8 cellular contexts compared by ENCODE assay signal in the genomic region with DNA sequence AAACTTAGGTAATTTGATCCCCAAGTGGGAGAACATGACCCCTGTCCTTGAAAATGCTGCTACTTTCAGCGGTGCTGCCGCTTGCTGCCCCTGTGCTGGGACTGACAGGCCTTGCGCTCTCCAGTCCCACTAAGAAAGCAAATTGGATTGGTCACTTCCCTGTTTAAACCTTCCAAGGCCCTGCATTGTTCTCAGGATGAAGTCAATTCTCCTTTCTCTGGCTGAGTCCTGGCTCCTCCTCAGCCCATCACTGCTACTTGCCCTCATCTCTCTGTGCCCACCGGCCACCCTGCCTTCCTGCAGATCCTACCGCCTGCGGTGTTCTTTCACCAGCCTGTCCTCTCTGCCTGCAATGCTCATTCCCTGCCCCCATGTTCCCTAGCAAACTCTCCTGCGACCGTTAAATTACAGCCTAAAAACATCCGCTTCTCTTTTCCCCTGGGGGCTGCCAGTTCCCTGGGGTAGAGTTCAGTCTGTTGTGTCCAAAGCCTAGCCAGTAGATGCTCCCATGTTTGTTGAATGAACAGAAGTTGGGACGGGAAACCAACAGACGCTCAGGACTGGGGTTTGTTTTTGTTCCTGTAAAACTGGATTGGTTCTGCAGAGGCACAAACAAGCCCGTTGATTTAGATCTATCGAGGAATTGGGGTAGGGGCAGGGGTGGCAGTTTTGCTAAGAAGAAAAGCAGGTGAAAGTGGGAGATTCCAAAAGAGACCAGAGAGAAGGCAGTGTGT.
DNase-seq lines count a peak whose midpoint lies in the region; ATAC-seq, FAIRE-seq and TF ChIP-seq lines count a peak whose summit lies in the region.

No MANE protein-coding gene starts in this region.

- H3K9me3 ChIP-seq in Loucy (ENCODE audit: insufficient read depth, low read depth, low read length), result no peaks in the 10 kb centered on the region

- H2AFZ ChIP-seq in Loucy (ENCODE audit: low read length), result no peak overlapping the region

- H3K9ac ChIP-seq in Loucy (ENCODE audit: low read depth, low read length, poor library complexity, severe bottlenecking), result no peak overlapping the region

- no peaks in the 10 kb centered on the region for H3F3A ChIP-seq in Loucy (ENCODE audit: low read depth)

- H3K4me3 ChIP-seq in Loucy (ENCODE audit: low read length, poor library complexity, severe bottlenecking) (no peak overlapping the region), dorsolateral prefrontal cortex (peak overlapping the region in 57 of 59 donors; percentile 15 to 66 (median 48))

- H3K27me3 Mint-ChIP-seq in T-helper 1 cell treated with Interleukin-12 subunit alpha and Interleukin-12 subunit beta and Interleukin-4 antibody, amounts not matched to agents 30 μg/mL and 1 μg/mL, for 36 hours (ENCODE audit: low read depth), result no peaks in the 10 kb centered on the region
- H3K27me3 Mint-ChIP-seq in natural killer cell (ENCODE audit: low read depth in 2 of 2), result peaks cover 29 to 31% of the 10 kb centered on the region in 2 donors

- DNase-seq in T-helper 1 cell, result no peak
- DNase-seq in dorsolateral prefrontal cortex, result no peak
- no peak for DNase-seq in natural killer cell
- no peak for DNase-seq in GM12892 (ENCODE audit: insufficient read length)
- DNase-seq in AG20443 (ENCODE audit: low spot score), result no peak

- no peak for ATAC-seq in natural killer cell
- ATAC-seq in GM19455 (IDR thresholded peaks at IDR 0.05; ENCODE audit: unreplicated experiment), result no peak

- peak overlapping the region; percentile 86 for H3K27ac Mint-ChIP-seq in T-helper 1 cell treated with Interleukin-12 subunit alpha and Interleukin-12 subunit beta and Interleukin-4 antibody, amounts not matched to agents 30 μg/mL and 1 μg/mL, for 36 hours
- H3K27ac Mint-ChIP-seq in natural killer cell, result peak overlapping the region in 1 of 2 donors; percentile 31

- H3K27me3 ChIP-seq in Loucy (ENCODE audit: insufficient read depth, low read length, poor library complexity, severe bottlenecking) (no peaks in the 10 kb centered on the region), dorsolateral prefrontal cortex (peaks cover 0 to 7% (median 0%) of the 10 kb centered on the region in 45 donors)

- TF ChIP-seq CTCF in Loucy (conservative IDR thresholded peaks at IDR 0.05; ENCODE audit: low read length) (no peak), dorsolateral prefrontal cortex (IDR thresholded peaks at IDR 0.05 in 54 of 56, conservative IDR thresholded peaks at IDR 0.05 in 2 of 56; ENCODE audit: low read depth in 1 of 56, partially characterized antibody in 56 of 56) (no peak), natural killer cell (IDR thresholded peaks at IDR 0.05) (no peak)

- no peaks in the 10 kb centered on the region for H3K9me2 ChIP-seq in Loucy (replicated peaks; ENCODE audit: low read depth, low read length)

- no peak for FAIRE-seq in GM12892 (lab: Jason Lieb, UNC)

- peaks cover 8% of the 10 kb centered on the region for H3K36me3 Mint-ChIP-seq in T-helper 1 cell treated with Interleukin-12 subunit alpha and Interleukin-12 subunit beta and Interleukin-4 antibody, amounts not matched to agents 30 μg/mL and 1 μg/mL, for 36 hours (ENCODE audit: low read depth)
- no peaks in the 10 kb centered on the region for H3K36me3 Mint-ChIP-seq in natural killer cell

- peak overlapping the region in 27 of 59 donors; percentile 6 to 81 (median 41) for H3K27ac ChIP-seq in dorsolateral prefrontal cortex

- TF ChIP-seq POLR2A in GM12892 (IDR thresholded peaks at IDR 0.05; ENCODE audit: low read depth, low read length), result no peak

- H3K36me3 ChIP-seq in Loucy (ENCODE audit: insufficient read depth, low read length), result no peaks in the 10 kb centered on the region

- H3K4me2 ChIP-seq in Loucy (ENCODE audit: low read depth, low read length, poor library complexity, severe bottlenecking), result peak overlapping the region; percentile 25

- H3K9me3 Mint-ChIP-seq in T-helper 1 cell treated with Interleukin-12 subunit alpha and Interleukin-12 subunit beta and Interleukin-4 antibody, amounts not matched to agents 30 μg/mL and 1 μg/mL, for 36 hours, result peaks cover 5% of the 10 kb centered on the region
- H3K9me3 Mint-ChIP-seq in natural killer cell, result no peaks in the 10 kb centered on the region

- peaks cover 73% of the 10 kb centered on the region for H3K4me1 Mint-ChIP-seq in T-helper 1 cell treated with Interleukin-12 subunit alpha and Interleukin-12 subunit beta and Interleukin-4 antibody, amounts not matched to agents 30 μg/mL and 1 μg/mL, for 36 hours (ENCODE audit: low read depth)
- peaks cover 28 to 34% of the 10 kb centered on the region in 2 donors for H3K4me1 Mint-ChIP-seq in natural killer cell

- intact Hi-C loops in dorsolateral prefrontal cortex (cut with DNase I), result no loop called here
- intact Hi-C loops in natural killer cell (cut with micrococcal nuclease), result no loop called here

- peak overlapping the region; percentile 57 for H3K4me3 Mint-ChIP-seq in T-helper 1 cell treated with Interleukin-12 subunit alpha and Interleukin-12 subunit beta and Interleukin-4 antibody, amounts not matched to agents 30 μg/mL and 1 μg/mL, for 36 hours
- peak overlapping the region; percentile 74 for H3K4me3 Mint-ChIP-seq in natural killer cell

- no peaks in the 10 kb centered on the region for H3K79me2 ChIP-seq in Loucy (ENCODE audit: insufficient read depth, low read length)

- H3K4me1 ChIP-seq in Loucy (ENCODE audit: insufficient read depth, low read length, poor library complexity, severe bottlenecking), result peaks cover 20% of the 10 kb centered on the region

- no peaks in the 10 kb centered on the region for H4K20me1 ChIP-seq in Loucy (ENCODE audit: insufficient read depth, low read length, poor library complexity, severe bottlenecking)
